8 cellular contexts compared by ENCODE assay signal in the genomic region with DNA sequence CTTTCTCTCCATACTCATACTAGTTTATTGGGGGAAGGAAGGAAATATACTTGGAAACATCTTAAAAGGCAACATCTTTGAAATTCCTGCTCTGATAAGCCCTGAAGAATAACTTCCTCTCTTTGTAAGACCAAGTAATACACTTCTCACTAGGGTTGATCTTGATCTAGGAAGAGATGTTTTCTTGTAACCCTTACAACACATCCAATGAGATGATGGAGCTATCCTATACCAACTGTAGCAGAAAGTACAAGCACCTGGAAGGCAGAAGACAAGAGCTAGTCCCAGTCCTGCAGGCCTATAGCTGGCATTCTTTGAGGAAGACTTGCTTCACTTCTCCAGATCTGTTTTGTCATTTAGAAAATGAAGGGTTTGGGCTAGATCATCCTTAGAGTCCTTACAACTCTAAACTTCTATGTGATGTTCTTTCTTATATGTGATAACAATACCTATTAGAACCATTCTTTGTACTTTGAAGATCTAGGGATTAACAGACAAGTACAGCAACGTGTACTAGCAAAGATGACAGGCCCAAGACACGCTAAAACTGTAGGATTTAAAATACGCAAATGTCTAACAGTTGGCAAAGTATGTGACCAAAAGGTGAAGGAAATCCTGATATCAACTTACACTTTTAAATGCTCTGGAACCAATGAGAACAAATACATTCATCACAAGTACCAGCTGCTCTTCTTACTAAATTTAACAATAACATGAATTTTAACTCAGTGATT. TPM values are rescaled to one million over a fixed set of nuclear protein-coding genes. Genes with fewer than 3 reads are reported as not detected.
A peak's percentile ranks its signal among the peaks of the same experiment; 100 is the strongest.
DNase-seq lines count a peak whose midpoint lies in the region; ATAC-seq and TF ChIP-seq lines count a peak whose summit lies in the region.

No MANE protein-coding gene starts in this region.

- H3K27ac ChIP-seq in DND-41 (ENCODE audit: low read length) (no peak overlapping the region; the same call in 1 of the 2 replicates), Karpas-422 (ENCODE audit: low read length) (peak overlapping the region; percentile 92), ovary (no peak overlapping the region)

- H3K36me3 ChIP-seq in DND-41 (ENCODE audit: insufficient read depth, low read length) (no peaks in the 10 kb centered on the region), Karpas-422 (ENCODE audit: insufficient read depth, low read length) (no peaks in the 10 kb centered on the region; the same call in 1 of the 2 replicates), ovary (no peaks in the 10 kb centered on the region)

- 91 to 93% (median 93%) methylated on average over 3 of the region's 3 CpGs for WGBS in ovary, 3 donors

- H3K4me2 ChIP-seq in DND-41 (ENCODE audit: insufficient read depth, low read length), result peak overlapping the region; percentile 92
- H3K4me2 ChIP-seq in Karpas-422 (ENCODE audit: low read depth, low read length, poor library complexity, severe bottlenecking), result peak overlapping the region; percentile 73

- peaks cover 57% of the 10 kb centered on the region for H3K4me1 ChIP-seq in DND-41 (ENCODE audit: insufficient read depth, low read length)
- H3K4me1 ChIP-seq in Karpas-422 (ENCODE audit: low read length), result peaks cover 79% of the 10 kb centered on the region
- H3K4me1 ChIP-seq in ovary (ENCODE audit: insufficient read depth), result peaks cover 4% of the 10 kb centered on the region

- no peak for TF ChIP-seq POLR2A in ovary (IDR thresholded peaks at IDR 0.05)

- no peak overlapping the region for H2AFZ ChIP-seq in DND-41 (ENCODE audit: low read depth, low read length)
- H2AFZ ChIP-seq in Karpas-422 (ENCODE audit: low read length), result no peak overlapping the region

- peak overlapping the region; percentile 74 for H3K9ac ChIP-seq in DND-41 (ENCODE audit: low read depth, low read length)
- H3K9ac ChIP-seq in Karpas-422 (ENCODE audit: low read length), result peak overlapping the region; percentile 84

- peak overlapping the region in 1 of 2 experiments; percentile 69; a peak in 2 of 4 replicates for H3K4me3 ChIP-seq in DND-41 (ENCODE audit: low read depth in 1 of 2, low read length in 2 of 2)
- H3K4me3 ChIP-seq in Karpas-422 (ENCODE audit: low read length), result peak overlapping the region; percentile 86
- H3K4me3 ChIP-seq in ovary, result peak overlapping the region; percentile 52

- H4K20me1 ChIP-seq in DND-41 (ENCODE audit: insufficient read depth, low read length) (no peaks in the 10 kb centered on the region; the same call in 1 of the 2 replicates), Karpas-422 (ENCODE audit: insufficient read depth, low read depth, low read length) (peaks cover 5% of the 10 kb centered on the region; the same call in 1 of the 2 replicates)

- intact Hi-C loops in ovary (cut with DNase I), result no loop called here

- DNase-seq in DND-41 (no peak), Karpas-422 (peak; percentile 80), ovary (no peak), DMS79 (lab: John Stamatoyannopoulos, UW) (no peak), NCI-H2029 (lab: John Stamatoyannopoulos, UW) (no peak), HPDE6-E6E7 (ENCODE audit: extremely low spot score) (no peak)
- DNase-seq in central memory CD4-positive, alpha-beta T cell, result peak; percentile 20

- H3K79me2 ChIP-seq in DND-41 (ENCODE audit: insufficient read depth, low read length) (peaks cover 45% of the 10 kb centered on the region), Karpas-422 (ENCODE audit: low read length) (peaks cover 89% of the 10 kb centered on the region)

- TF ChIP-seq CTCF in DND-41 (IDR thresholded peaks at IDR 0.05; ENCODE audit: borderline replicate concordance, extremely low read depth, low read length, poor library complexity, severe bottlenecking) (no peak), ovary (IDR thresholded peaks at IDR 0.05) (no peak)

- no peaks in the 10 kb centered on the region for H3K9me2 ChIP-seq in Karpas-422 (replicated peaks; ENCODE audit: insufficient read depth, low read length)

- TF ChIP-seq EP300 in ovary (IDR thresholded peaks at IDR 0.05), result no peak

- H3K9me3 ChIP-seq in DND-41 (ENCODE audit: insufficient read depth, low read length, severe bottlenecking) (no peaks in the 10 kb centered on the region), Karpas-422 (ENCODE audit: low read length) (no peaks in the 10 kb centered on the region), ovary (no peaks in the 10 kb centered on the region)

- ATAC-seq in DND-41 (ENCODE audit: insufficient read depth, low read depth) (no peak), HG03457 (IDR thresholded peaks at IDR 0.05; ENCODE audit: unreplicated experiment) (no peak)

- H3K27me3 ChIP-seq in DND-41 (ENCODE audit: insufficient read depth, low read length, poor library complexity) (no peaks in the 10 kb centered on the region), Karpas-422 (ENCODE audit: low read length) (no peaks in the 10 kb centered on the region), ovary (no peaks in the 10 kb centered on the region)

RNA-seq across cellular contexts. Expression of gene ANKRD44, which starts 1.8 kb away (rescaled TPM):
- 120 and 153 TPM in 2 replicates for total RNA-seq in Karpas-422 (2014; rRNA removed; shearing (Covaris generic); ENCODE audit: low replicate concordance)
- 10 to 100 TPM in 6 of 7 donors, 1 to 10 TPM in 1; 9.2 to 60.0 (median 11.5) TPM for total RNA-seq in ovary
- polyA plus RNA-seq in ovary, result 10 to 100 TPM in 1 of 2 donors, 1 to 10 TPM in 1; 2.6 to 10.1 TPM

Comparison
In these comparisons a context has a peak if more than half of its experiments do, and no peak if none do; other contexts are left out.
1. DNase-seq: peak in Karpas-422 (single experiment) and central memory CD4-positive, alpha-beta T cell (single experiment); none in DND-41 (single experiment), ovary (0 of 5), DMS79 (single experiment), NCI-H2029 (single experiment) and HPDE6-E6E7 (single experiment).